Comparison of ENCODE assay signal across 11 cellular contexts in genomic region chr2:32484907-32485306, GRCh38.
DNase-seq lines count a peak whose midpoint lies in the region; ATAC-seq and TF ChIP-seq lines count a peak whose summit lies in the region.
"Had no signal": no experiment of that assay in that cellular context is flagged by ENCODE, and none has a peak within 500 bp of the region (broad histone marks: within the 10 kb centered on the region; RNA-seq: fewer than 3 reads in every experiment).

No MANE protein-coding gene starts in this region.

- peak overlapping the region; percentile 81 for H3K27ac ChIP-seq in smooth muscle cell (ENCODE audit: low read depth)
- H3K27ac ChIP-seq: 22Rv1, parathyroid adenoma had no signal

- H3K4me3 ChIP-seq in smooth muscle cell = no peak overlapping the region

- H3K27me3 Mint-ChIP-seq in T-helper 1 cell treated with Interleukin-12 subunit alpha and Interleukin-12 subunit beta and Interleukin-4 antibody, amounts not matched to agents 30 μg/mL and 1 μg/mL, for 36 hours (ENCODE audit: low read depth) = no peaks in the 10 kb centered on the region
- H3K27me3 Mint-ChIP-seq: central memory CD8-positive, alpha-beta T cell had no signal

- peak overlapping the region; percentile 26 for H3K27ac Mint-ChIP-seq in T-helper 1 cell treated with Interleukin-12 subunit alpha and Interleukin-12 subunit beta and Interleukin-4 antibody, amounts not matched to agents 30 μg/mL and 1 μg/mL, for 36 hours

- H3K4me2 ChIP-seq in smooth muscle cell = peak overlapping the region; percentile 25

- H3F3A ChIP-seq in smooth muscle cell (ENCODE audit: low read depth) = no peaks in the 10 kb centered on the region

- H2AFZ ChIP-seq in smooth muscle cell (ENCODE audit: low read depth) = no peak overlapping the region
- H2AFZ ChIP-seq: parathyroid adenoma had no signal

- H3K79me2 ChIP-seq in smooth muscle cell (ENCODE audit: low read depth) = peaks cover 5% of the 10 kb centered on the region
- H3K79me2 ChIP-seq: parathyroid adenoma had no signal

- TF ChIP-seq CTCF in smooth muscle cell (IDR thresholded peaks at IDR 0.05; ENCODE audit: borderline replicate concordance, insufficient read depth, poor library complexity, severe bottlenecking) = no peak

- H3K9ac ChIP-seq in smooth muscle cell (ENCODE audit: low read depth) = peak overlapping the region; percentile 48
- H3K9ac ChIP-seq: parathyroid adenoma had no signal

- no peak for DNase-seq in T-helper 1 cell
- DNase-seq in SIG-M5 (lab: John Stamatoyannopoulos, UW) = peak; percentile 90
- no peak for DNase-seq in smooth muscle cell (lab: John Stamatoyannopoulos, UW; ENCODE audit: unreplicated experiment)
- DNase-seq in NCI-H2196 (lab: John Stamatoyannopoulos, UW; ENCODE audit: unreplicated experiment) = no peak
- no peak for DNase-seq in NCI-H446 (lab: John Stamatoyannopoulos, UW)
- no peak for DNase-seq in NCI-H2171 treated with DMSO at 0.1 percent for 48 hours (lab: John Stamatoyannopoulos, UW)

- H3K36me3 ChIP-seq in smooth muscle cell (ENCODE audit: low read depth) = peaks cover 31% of the 10 kb centered on the region

- H3K9me3 ChIP-seq in smooth muscle cell (replicated peaks; ENCODE audit: low read depth) = no peaks in the 10 kb centered on the region

- peaks cover 32% of the 10 kb centered on the region for H3K36me3 Mint-ChIP-seq in T-helper 1 cell treated with Interleukin-12 subunit alpha and Interleukin-12 subunit beta and Interleukin-4 antibody, amounts not matched to agents 30 μg/mL and 1 μg/mL, for 36 hours (ENCODE audit: low read depth)

- no peaks in the 10 kb centered on the region for H3K4me1 ChIP-seq in smooth muscle cell (ENCODE audit: low read depth)
- H3K4me1 ChIP-seq: parathyroid adenoma had no signal

- no peak overlapping the region for H3K4me3 Mint-ChIP-seq in T-helper 1 cell treated with Interleukin-12 subunit alpha and Interleukin-12 subunit beta and Interleukin-4 antibody, amounts not matched to agents 30 μg/mL and 1 μg/mL, for 36 hours
- H3K4me3 Mint-ChIP-seq: central memory CD8-positive, alpha-beta T cell had no signal

- H3K9me3 Mint-ChIP-seq in T-helper 1 cell treated with Interleukin-12 subunit alpha and Interleukin-12 subunit beta and Interleukin-4 antibody, amounts not matched to agents 30 μg/mL and 1 μg/mL, for 36 hours = no peaks in the 10 kb centered on the region
- H3K9me3 Mint-ChIP-seq: central memory CD8-positive, alpha-beta T cell had no signal

- H3K4me1 Mint-ChIP-seq in T-helper 1 cell treated with Interleukin-12 subunit alpha and Interleukin-12 subunit beta and Interleukin-4 antibody, amounts not matched to agents 30 μg/mL and 1 μg/mL, for 36 hours (ENCODE audit: low read depth) = peaks cover 2% of the 10 kb centered on the region
- H3K4me1 Mint-ChIP-seq: central memory CD8-positive, alpha-beta T cell had no signal

- WGBS in smooth muscle cell (ENCODE audit: low lambda C conversion rate) = 19% methylated on average over 4 of the region's 4 CpGs

- H3K27me3 ChIP-seq in smooth muscle cell (ENCODE audit: low read depth) = no peaks in the 10 kb centered on the region

- peaks cover 8% of the 10 kb centered on the region for H4K20me1 ChIP-seq in smooth muscle cell (ENCODE audit: low read depth)

- peak; percentile 79 for ATAC-seq in esophagus mucosa
